Comparison of ENCODE assay signal across 15 cellular contexts in the genomic region with DNA sequence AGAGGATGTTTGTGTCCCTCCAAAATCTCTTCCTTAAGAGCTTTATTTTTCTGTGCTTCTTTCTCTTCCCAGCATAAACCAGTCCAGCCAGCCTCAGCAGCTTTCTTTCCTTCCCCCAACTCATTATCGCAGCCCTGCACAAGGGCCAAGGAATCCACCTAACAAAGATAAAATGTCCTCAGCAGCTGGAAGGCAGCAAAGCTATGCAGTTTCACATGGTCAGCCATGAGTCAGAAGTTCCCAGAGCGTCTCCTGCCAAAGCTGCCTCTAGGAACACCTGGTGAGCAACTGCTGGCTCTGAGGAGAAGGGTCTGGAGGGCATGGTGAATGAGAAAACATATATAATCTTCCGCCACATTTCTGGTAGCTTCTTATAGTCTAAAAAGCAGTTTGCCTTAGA. TPM values are rescaled to one million over a fixed set of nuclear protein-coding genes. Genes with fewer than 3 reads are reported as not detected.
DNase-seq lines count a peak whose midpoint lies in the region; TF ChIP-seq lines count a peak whose summit lies in the region.
"Had no signal": no experiment of that assay in that cellular context is flagged by ENCODE, and none has a peak within 500 bp of the region (broad histone marks: within the 10 kb centered on the region; RNA-seq: fewer than 3 reads in every experiment).

No MANE protein-coding gene starts in this region.

- dilution Hi-C loops in mammary epithelial cell (cut with HindIII; ENCODE audit: low sequenced_read_pairs) = no loop called here

- H3K9me3 ChIP-seq in mammary epithelial cell (replicated peaks; ENCODE audit: insufficient read depth, low read length) (no peaks in the 10 kb centered on the region), tibial nerve (peaks cover 0 to 9% (median 0%) of the 10 kb centered on the region in 4 donors)

- no peak for TF ChIP-seq CTCF in mammary epithelial cell (conservative IDR thresholded peaks at IDR 0.05 in 1 of 2, IDR thresholded peaks at IDR 0.05 in 1 of 2; ENCODE audit: extremely low read depth in 1 of 2, insufficient read depth in 1 of 2, low read depth in 1 of 2, low read length in 2 of 2)
- no peak for TF ChIP-seq CTCF in tibial nerve (IDR thresholded peaks at IDR 0.05)

- H2AFZ ChIP-seq in mammary epithelial cell (ENCODE audit: low read depth, low read length) = no peak overlapping the region

- no peak overlapping the region for H3K4me3 ChIP-seq in mammary epithelial cell (replicated peaks in 1 of 3; ENCODE audit: insufficient read depth in 1 of 3, low read depth in 2 of 3, low read length in 3 of 3)
- H3K4me3 ChIP-seq in tibial nerve = no peak overlapping the region

- H3K79me2 ChIP-seq in mammary epithelial cell (ENCODE audit: insufficient read depth, low read length) = no peaks in the 10 kb centered on the region

- CTCF ChIA-PET in mammary epithelial cell (lab: Charles Lee; ENCODE audit: low non-redundant PET) = no interaction called here

- intact Hi-C loops in mammary epithelial cell (cut with micrococcal nuclease) = no loop called here

- H3K36me3 ChIP-seq in mammary epithelial cell (ENCODE audit: insufficient read depth, low read length) (no peaks in the 10 kb centered on the region), tibial nerve (no peaks in the 10 kb centered on the region)

- H3K27ac ChIP-seq in mammary epithelial cell (ENCODE audit: insufficient read depth, low read depth, low read length) = no peak overlapping the region
- no peak overlapping the region for H3K27ac ChIP-seq in tibial nerve

- no peak overlapping the region for H3K4me2 ChIP-seq in mammary epithelial cell (ENCODE audit: insufficient read depth, low read depth, low read length)

- TF ChIP-seq EP300 in tibial nerve (IDR thresholded peaks at IDR 0.05) = no peak

- 19% methylated on average over 3 of the region's 3 CpGs for WGBS in mammary epithelial cell (ENCODE audit: low coverage, missing lambda C conversion rate)
- WGBS in tibial nerve, 2 donors = 72 to 77% methylated on average over 3 of the region's 3 CpGs

- H3K4me1 ChIP-seq in mammary epithelial cell (ENCODE audit: insufficient read depth, low read length) (no peaks in the 10 kb centered on the region), tibial nerve (no peaks in the 10 kb centered on the region)

- peak; percentile 21 for DNase-seq in AG08396 (ENCODE audit: low spot score)
- peak; percentile 68 for DNase-seq in M059J (ENCODE audit: low read depth)
- DNase-seq in mammary epithelial cell = peak; percentile 71
- peak; percentile 67 for DNase-seq in left kidney (ENCODE audit: low read depth, low spot score)
- no peak for DNase-seq in NCI-H2029 (lab: John Stamatoyannopoulos, UW)
- DNase-seq in tibial nerve (ENCODE audit: low spot score in 2 of 2) = no peak
- DNase-seq in cortex of kidney (lab: John Stamatoyannopoulos, UW) = no peak
- DNase-seq in NCI-H1436 (lab: John Stamatoyannopoulos, UW) = no peak
- DNase-seq: activated CD4-positive, alpha-beta T cell treated with anti-CD3 and anti-CD28 coated beads, Interleukin-2, amount 10 ng/mL, durations not matched to agents 7 days and 5 days; activated T-cell treated with anti-CD3 and anti-CD28 coated beads, Interleukin-2, amount 50 U/mL, for 24 hours; midbrain; NCI-H1930; NCI-H748 treated with DMSO at 0.1 percent for 48 hours; nucleus accumbens; stimulated activated CD4-positive, alpha-beta T cell treated with anti-CD3 and anti-CD28 coated beads, Interleukin-12 subunit alpha, Interleukin-12 subunit beta, amount 100 ng/mL, for 4 hours had no signal

- BruUV-seq in mammary epithelial cell (replicated peaks; lab: Mats Ljungman, UMichigan) = no TSS peak

- in situ Hi-C loops in mammary epithelial cell (cut with MboI; ENCODE audit: low sequenced_read_pairs in 2 of 2) = no loop called here

- no peak overlapping the region for H3K9ac ChIP-seq in mammary epithelial cell (ENCODE audit: insufficient read depth, low read length)

- TF ChIP-seq POLR2A in tibial nerve (IDR thresholded peaks at IDR 0.05) = no peak

- no peaks in the 10 kb centered on the region for H4K20me1 ChIP-seq in mammary epithelial cell (ENCODE audit: insufficient read depth, low read length)

- H3K27me3 ChIP-seq in mammary epithelial cell (ENCODE audit: insufficient read depth, low read length) = no peaks in the 10 kb centered on the region
- H3K27me3 ChIP-seq in tibial nerve = no peaks in the 10 kb centered on the region

RNA-seq across cellular contexts. Expression of a gene that starts 45.3 kb away (rescaled TPM):
- total RNA-seq in M059J (2014; rRNA removed; shearing (Covaris generic)) = 8.3 and 17.6 TPM in 2 replicates
- 10 to 100 TPM; 10.8 to 22.2 TPM for total RNA-seq in mammary epithelial cell
- 14.6 TPM for polyA plus RNA-seq in mammary epithelial cell
- polyA minus RNA-seq in mammary epithelial cell = 26.2 TPM
- total RNA-seq in tibial nerve = 10 to 100 TPM; 15.9 to 23.7 (median 18.0) TPM

Comparison
In these comparisons a context has a peak if more than half of its experiments do, and no peak if none do; other contexts are left out.
1. DNase-seq: peak in AG08396 (single experiment), M059J (single experiment), mammary epithelial cell (single experiment) and left kidney (single experiment); none in NCI-H2029 (single experiment), tibial nerve (0 of 2), cortex of kidney (single experiment) and NCI-H1436 (single experiment).